Comparison of ENCODE assay signal across 19 cellular contexts in the genomic region with DNA sequence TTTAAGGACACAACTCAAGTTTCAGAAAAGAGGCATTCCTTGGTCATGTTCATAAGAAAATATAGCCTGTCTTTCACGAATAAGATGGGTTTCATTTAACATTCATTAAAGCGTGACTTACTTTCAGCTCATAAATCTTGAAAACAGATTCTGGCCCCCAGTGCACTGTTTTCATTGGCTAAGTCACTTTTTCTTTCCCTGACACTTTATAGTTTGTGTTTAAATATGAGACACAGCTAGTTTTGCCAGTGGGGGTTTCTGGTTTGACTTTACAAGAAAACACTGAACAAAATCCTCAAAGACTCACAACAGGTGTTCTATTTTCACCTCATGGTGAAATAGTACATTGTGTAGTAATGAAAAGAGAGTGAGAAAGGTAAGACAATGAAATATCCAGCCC.
DNase-seq lines count a peak whose midpoint lies in the region; ATAC-seq and TF ChIP-seq lines count a peak whose summit lies in the region.
"Had no signal": no experiment of that assay in that cellular context is flagged by ENCODE, and none has a peak within 500 bp of the region (broad histone marks: within the 10 kb centered on the region; RNA-seq: fewer than 3 reads in every experiment).

No MANE protein-coding gene starts in this region.

- no peaks in the 10 kb centered on the region for H4K20me1 ChIP-seq in HCT116 (ENCODE audit: insufficient read depth)

- H3K79me2 ChIP-seq in HCT116 (ENCODE audit: insufficient read depth, low read length): no peaks in the 10 kb centered on the region

- H3K27me3 ChIP-seq in HCT116 (ENCODE audit: insufficient read depth, low read length): no peaks in the 10 kb centered on the region
- no peaks in the 10 kb centered on the region for H3K27me3 ChIP-seq in sigmoid colon

- no peak for TF ChIP-seq RAD21 in HCT116 (IDR thresholded peaks at IDR 0.05; ENCODE audit: low read depth)

- no peak overlapping the region for H3K4me3 Mint-ChIP-seq in stimulated activated effector memory CD8-positive, alpha-beta T cell treated with anti-CD3 and anti-CD28 coated beads, Interleukin-12 subunit alpha, Interleukin-12 subunit beta, amount 100 ng/mL, for 72 hours
- H3K4me3 Mint-ChIP-seq: CD4-positive, alpha-beta memory T cell had no signal

- H3K36me3 Mint-ChIP-seq in stimulated activated effector memory CD8-positive, alpha-beta T cell treated with anti-CD3 and anti-CD28 coated beads, Interleukin-12 subunit alpha, Interleukin-12 subunit beta, amount 100 ng/mL, for 72 hours: no peaks in the 10 kb centered on the region
- H3K36me3 Mint-ChIP-seq: CD4-positive, alpha-beta memory T cell had no signal

- TF ChIP-seq CTCF in HCT116 (IDR thresholded peaks at IDR 0.05 in 2 of 3, conservative IDR thresholded peaks at IDR 0.05 in 1 of 3; ENCODE audit: borderline replicate concordance in 1 of 3, insufficient read depth in 1 of 3, low read depth in 2 of 3, low read length in 2 of 3) (no peak), sigmoid colon (IDR thresholded peaks at IDR 0.05) (no peak)

- no peaks in the 10 kb centered on the region for H3K9me2 ChIP-seq in HCT116 (ENCODE audit: insufficient read depth)

- no peaks in the 10 kb centered on the region for H3K9me3 Mint-ChIP-seq in stimulated activated effector memory CD8-positive, alpha-beta T cell treated with anti-CD3 and anti-CD28 coated beads, Interleukin-12 subunit alpha, Interleukin-12 subunit beta, amount 100 ng/mL, for 72 hours
- H3K9me3 Mint-ChIP-seq: CD4-positive, alpha-beta memory T cell had no signal

- TF ChIP-seq EP300 in sigmoid colon (IDR thresholded peaks at IDR 0.05): no peak

- 0 out of 2 replicates have a peak overlapping the region, but pooled peaks have one; percentile 6 for H3K27ac ChIP-seq in HCT116 (ENCODE audit: low read depth, low read length)
- no peak overlapping the region for H3K27ac ChIP-seq in sigmoid colon
- H3K27ac ChIP-seq: SK-N-MC had no signal

- RAD21 ChIA-PET in HCT116 (lab: Charles Lee; ENCODE audit: low non-redundant PET in 1 of 2, low total read pairs in 2 of 2, uncharacterized antibody in 2 of 2, unreplicated experiment in 2 of 2): no interaction called here

- peak overlapping the region; percentile 56 for H3K27ac Mint-ChIP-seq in stimulated activated effector memory CD8-positive, alpha-beta T cell treated with anti-CD3 and anti-CD28 coated beads, Interleukin-12 subunit alpha, Interleukin-12 subunit beta, amount 100 ng/mL, for 72 hours
- H3K27ac Mint-ChIP-seq: CD4-positive, alpha-beta memory T cell had no signal

- 82 to 93% methylated on average over 2 of the region's 2 CpGs for WGBS in sigmoid colon, 2 donors

- peaks cover 46% of the 10 kb centered on the region for H3K4me1 Mint-ChIP-seq in stimulated activated effector memory CD8-positive, alpha-beta T cell treated with anti-CD3 and anti-CD28 coated beads, Interleukin-12 subunit alpha, Interleukin-12 subunit beta, amount 100 ng/mL, for 72 hours

- H3K4me1 ChIP-seq in HCT116 (ENCODE audit: control insufficient read depth in 1 of 2, insufficient read depth in 2 of 2, low read length in 2 of 2) (peaks cover 36 to 63% of the 10 kb centered on the region in 2 experiments), sigmoid colon (no peaks in the 10 kb centered on the region)

- H3K36me3 ChIP-seq in HCT116 (ENCODE audit: control insufficient read depth in 1 of 2, insufficient read depth in 2 of 2, low read length in 2 of 2) (no peaks in the 10 kb centered on the region), sigmoid colon (no peaks in the 10 kb centered on the region)

- POLR2A ChIA-PET in HCT116 (lab: Charles Lee): interaction anchor here (1.5 kb wide), 1 partner anchor 10 kb away, joined by 4 read pairs; no protein-coding TSS in a partner anchor
- POLR2A ChIA-PET in HEK293T (lab: Yijun Ruan, JAX): no interaction called here

- DNase-seq in HCT116 (ENCODE audit: low read depth, low spot score) (no peak), HEK293T (ENCODE audit: extremely low spot score) (no peak), kidney glomerular epithelial cell (lab: John Stamatoyannopoulos, UW) (peak; percentile 8), NCI-H82 (lab: John Stamatoyannopoulos, UW) (no peak), sigmoid colon (no peak), DMS153 (lab: John Stamatoyannopoulos, UW) (no peak)
- no peak for DNase-seq in stimulated activated effector memory CD8-positive, alpha-beta T cell treated with anti-CD3 and anti-CD28 coated beads, Interleukin-12 subunit alpha, Interleukin-12 subunit beta, amount 100 ng/mL, for 72 hours (ENCODE audit: low spot score in 2 of 2)
- DNase-seq: C1 segment of cervical spinal cord; CD4-positive, alpha-beta memory T cell; COR-L47; DMS79 treated with DMSO at 0.1 percent for 48 hours; GF-D8; HCEC 1CT; NCI-H1105 treated with DMSO at 0.1 percent for 48 hours; NCI-H2029; NCI-H446 treated with DMSO at 0.1 percent for 48 hours; NCI-H526; SIG-M5 had no signal

- no peak overlapping the region for H2AFZ ChIP-seq in HCT116 (ENCODE audit: low read depth, low read length, poor library complexity, severe bottlenecking)

- H3K9ac ChIP-seq in HCT116 (ENCODE audit: low read length): no peak overlapping the region

- ATAC-seq in HCT116: no peak
- no peak for ATAC-seq in stimulated activated effector memory CD8-positive, alpha-beta T cell treated with anti-CD3 and anti-CD28 coated beads, Interleukin-12 subunit alpha, Interleukin-12 subunit beta, amount 100 ng/mL, for 72 hours

- H3K9me3 ChIP-seq in HCT116 (ENCODE audit: control insufficient read depth in 1 of 2, insufficient read depth in 1 of 2, low read depth in 1 of 2, low read length in 2 of 2) (no peaks in the 10 kb centered on the region), sigmoid colon (no peaks in the 10 kb centered on the region)

- BruUV-seq in HCT116 (replicated peaks; lab: Mats Ljungman, UMichigan): no TSS peak

- CTCF ChIA-PET in HCT116 (lab: Charles Lee) (no interaction called here), HEK293T (lab: Yijun Ruan, JAX) (no interaction called here)

- H3K4me2 ChIP-seq in HCT116 (ENCODE audit: low read length): no peak overlapping the region

- TF ChIP-seq POLR2A in HCT116 (IDR thresholded peaks at IDR 0.05; ENCODE audit: borderline replicate concordance, extremely low read depth, insufficient read depth, insufficient read length) (no peak), sigmoid colon (IDR thresholded peaks at IDR 0.05) (no peak)

- no peak overlapping the region for H3K4me3 ChIP-seq in HCT116 (replicated peaks in 1 of 2; ENCODE audit: low read depth in 1 of 2, low read length in 2 of 2)
- H3K4me3 ChIP-seq in sigmoid colon: no peak overlapping the region
- H3K4me3 ChIP-seq: SK-N-MC had no signal

- intact Hi-C loops in HCT116 (cut with micrococcal nuclease) (no loop called here), sigmoid colon (cut with DNase I) (no loop called here)

TF ChIP-seq in HCT116, 20 proteins besides CTCF, POLR2A, EP300 and RAD21 (continues in another document):
- TF ChIP-seq ZFX (IDR thresholded peaks at IDR 0.05): no peak
- TF ChIP-seq EGR1 (IDR thresholded peaks at IDR 0.05; ENCODE audit: low read depth): no peak
- no peak for TF ChIP-seq ZNF274 (IDR thresholded peaks at IDR 0.05; ENCODE audit: low read depth, low read length)
- no peak for TF ChIP-seq SP1 (IDR thresholded peaks at IDR 0.05; ENCODE audit: low read depth)

TF ChIP-seq in HEK293T, 16 proteins besides CTCF, POLR2A, EP300 and RAD21:
- TF ChIP-seq FOXA1 (IDR thresholded peaks at IDR 0.05): no peak
- TF ChIP-seq L3MBTL2 (conservative IDR thresholded peaks at IDR 0.05): no peak
- TF ChIP-seq, protein P1, sequence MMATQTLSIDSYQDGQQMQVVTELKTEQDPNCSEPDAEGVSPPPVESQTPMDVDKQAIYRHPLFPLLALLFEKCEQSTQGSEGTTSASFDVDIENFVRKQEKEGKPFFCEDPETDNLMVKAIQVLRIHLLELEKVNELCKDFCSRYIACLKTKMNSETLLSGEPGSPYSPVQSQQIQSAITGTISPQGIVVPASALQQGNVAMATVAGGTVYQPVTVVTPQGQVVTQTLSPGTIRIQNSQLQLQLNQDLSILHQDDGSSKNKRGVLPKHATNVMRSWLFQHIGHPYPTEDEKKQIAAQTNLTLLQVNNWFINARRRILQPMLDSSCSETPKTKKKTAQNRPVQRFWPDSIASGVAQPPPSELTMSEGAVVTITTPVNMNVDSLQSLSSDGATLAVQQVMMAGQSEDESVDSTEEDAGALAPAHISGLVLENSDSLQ (IDR thresholded peaks at IDR 0.05): peak; percentile 60
